ENCODE assay signal across 1 cellular context in genomic region chr6:137914530-137915193, GRCh38.
TF ChIP-seq lines count a peak whose summit lies in the region.

No MANE protein-coding gene starts in this region.

TF ChIP-seq in K562, 482 proteins besides CTCF, POLR2A, EP300 and RAD21 (continued from another document and continues in another):
- TF ChIP-seq, protein P1, sequence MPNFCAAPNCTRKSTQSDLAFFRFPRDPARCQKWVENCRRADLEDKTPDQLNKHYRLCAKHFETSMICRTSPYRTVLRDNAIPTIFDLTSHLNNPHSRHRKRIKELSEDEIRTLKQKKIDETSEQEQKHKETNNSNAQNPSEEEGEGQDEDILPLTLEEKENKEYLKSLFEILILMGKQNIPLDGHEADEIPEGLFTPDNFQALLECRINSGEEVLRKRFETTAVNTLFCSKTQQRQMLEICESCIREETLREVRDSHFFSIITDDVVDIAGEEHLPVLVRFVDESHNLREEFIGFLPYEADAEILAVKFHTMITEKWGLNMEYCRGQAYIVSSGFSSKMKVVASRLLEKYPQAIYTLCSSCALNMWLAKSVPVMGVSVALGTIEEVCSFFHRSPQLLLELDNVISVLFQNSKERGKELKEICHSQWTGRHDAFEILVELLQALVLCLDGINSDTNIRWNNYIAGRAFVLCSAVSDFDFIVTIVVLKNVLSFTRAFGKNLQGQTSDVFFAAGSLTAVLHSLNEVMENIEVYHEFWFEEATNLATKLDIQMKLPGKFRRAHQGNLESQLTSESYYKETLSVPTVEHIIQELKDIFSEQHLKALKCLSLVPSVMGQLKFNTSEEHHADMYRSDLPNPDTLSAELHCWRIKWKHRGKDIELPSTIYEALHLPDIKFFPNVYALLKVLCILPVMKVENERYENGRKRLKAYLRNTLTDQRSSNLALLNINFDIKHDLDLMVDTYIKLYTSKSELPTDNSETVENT (CRISPR knock-in tag; IDR thresholded peaks at IDR 0.05) = no peak
- TF ChIP-seq ZBTB11 (CRISPR knock-in tag; IDR thresholded peaks at IDR 0.05) = no peak; a peak in 1 of 6 replicates
- TF ChIP-seq, protein P2, sequence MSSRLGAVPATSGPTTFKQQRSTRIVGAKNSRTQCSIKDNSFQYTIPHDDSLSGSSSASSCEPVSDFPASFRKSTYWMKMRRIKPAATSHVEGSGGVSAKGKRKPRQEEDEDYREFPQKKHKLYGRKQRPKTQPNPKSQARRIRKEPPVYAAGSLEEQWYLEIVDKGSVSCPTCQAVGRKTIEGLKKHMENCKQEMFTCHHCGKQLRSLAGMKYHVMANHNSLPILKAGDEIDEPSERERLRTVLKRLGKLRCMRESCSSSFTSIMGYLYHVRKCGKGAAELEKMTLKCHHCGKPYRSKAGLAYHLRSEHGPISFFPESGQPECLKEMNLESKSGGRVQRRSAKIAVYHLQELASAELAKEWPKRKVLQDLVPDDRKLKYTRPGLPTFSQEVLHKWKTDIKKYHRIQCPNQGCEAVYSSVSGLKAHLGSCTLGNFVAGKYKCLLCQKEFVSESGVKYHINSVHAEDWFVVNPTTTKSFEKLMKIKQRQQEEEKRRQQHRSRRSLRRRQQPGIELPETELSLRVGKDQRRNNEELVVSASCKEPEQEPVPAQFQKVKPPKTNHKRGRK (tag; IDR thresholded peaks at IDR 0.05) = no peak
- TF ChIP-seq POLR2G (IDR thresholded peaks at IDR 0.05; ENCODE audit: low read depth, low read length) = no peak
- peak; percentile 38; the same call in 1 of the 2 replicates for TF ChIP-seq GATAD2B (IDR thresholded peaks at IDR 0.05; ENCODE audit: borderline replicate concordance)
- TF ChIP-seq ZNF41 (CRISPR knock-in tag; conservative IDR thresholded peaks at IDR 0.05) = no peak
- TF ChIP-seq ZBED1 (IDR thresholded peaks at IDR 0.05) = no peak
- no peak for TF ChIP-seq LARP7 (IDR thresholded peaks at IDR 0.05)
- no peak for TF ChIP-seq NR2C1 (IDR thresholded peaks at IDR 0.05)
- TF ChIP-seq NR2C1 (tag; IDR thresholded peaks at IDR 0.05) = no peak
- no peak for TF ChIP-seq ZNF165 (CRISPR knock-in tag; IDR thresholded peaks at IDR 0.05; ENCODE audit: borderline replicate concordance)
- TF ChIP-seq ZNF140 (CRISPR knock-in tag; IDR thresholded peaks at IDR 0.05) = no peak
- TF ChIP-seq ARID4B (CRISPR knock-in tag; IDR thresholded peaks at IDR 0.05) = no peak
- TF ChIP-seq SAP30 (IDR thresholded peaks at IDR 0.05; ENCODE audit: borderline replicate concordance, insufficient read depth, low read depth, low read length, poor library complexity, severe bottlenecking) = no peak
- no peak for TF ChIP-seq SRSF3 (IDR thresholded peaks at IDR 0.05; ENCODE audit: insufficient read depth, low read length)
- no peak for TF ChIP-seq CXXC5 (CRISPR knock-in tag; IDR thresholded peaks at IDR 0.05)
- no peak for TF ChIP-seq PREB (CRISPR knock-in tag; IDR thresholded peaks at IDR 0.05)
- TF ChIP-seq WHSC1 (IDR thresholded peaks at IDR 0.05; ENCODE audit: low read length) = no peak
- TF ChIP-seq, protein P3, sequence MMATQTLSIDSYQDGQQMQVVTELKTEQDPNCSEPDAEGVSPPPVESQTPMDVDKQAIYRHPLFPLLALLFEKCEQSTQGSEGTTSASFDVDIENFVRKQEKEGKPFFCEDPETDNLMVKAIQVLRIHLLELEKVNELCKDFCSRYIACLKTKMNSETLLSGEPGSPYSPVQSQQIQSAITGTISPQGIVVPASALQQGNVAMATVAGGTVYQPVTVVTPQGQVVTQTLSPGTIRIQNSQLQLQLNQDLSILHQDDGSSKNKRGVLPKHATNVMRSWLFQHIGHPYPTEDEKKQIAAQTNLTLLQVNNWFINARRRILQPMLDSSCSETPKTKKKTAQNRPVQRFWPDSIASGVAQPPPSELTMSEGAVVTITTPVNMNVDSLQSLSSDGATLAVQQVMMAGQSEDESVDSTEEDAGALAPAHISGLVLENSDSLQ (IDR thresholded peaks at IDR 0.05) = peak; percentile 94
- TF ChIP-seq MCM5 (IDR thresholded peaks at IDR 0.05; ENCODE audit: low read depth) = no peak
- no peak for TF ChIP-seq ZNF830 (CRISPR knock-in tag; IDR thresholded peaks at IDR 0.05)
- TF ChIP-seq, protein P4, sequence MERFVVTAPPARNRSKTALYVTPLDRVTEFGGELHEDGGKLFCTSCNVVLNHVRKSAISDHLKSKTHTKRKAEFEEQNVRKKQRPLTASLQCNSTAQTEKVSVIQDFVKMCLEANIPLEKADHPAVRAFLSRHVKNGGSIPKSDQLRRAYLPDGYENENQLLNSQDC (CRISPR knock-in tag; IDR thresholded peaks at IDR 0.05) = no peak
- TF ChIP-seq NFRKB (IDR thresholded peaks at IDR 0.05; ENCODE audit: low read depth) = peak; percentile 60
- TF ChIP-seq SNIP1 (IDR thresholded peaks at IDR 0.05; ENCODE audit: low read depth) = no peak
- TF ChIP-seq DNMT1 (IDR thresholded peaks at IDR 0.05) = no peak
- TF ChIP-seq E2F5 (CRISPR knock-in tag; IDR thresholded peaks at IDR 0.05) = no peak
- TF ChIP-seq, protein P5, sequence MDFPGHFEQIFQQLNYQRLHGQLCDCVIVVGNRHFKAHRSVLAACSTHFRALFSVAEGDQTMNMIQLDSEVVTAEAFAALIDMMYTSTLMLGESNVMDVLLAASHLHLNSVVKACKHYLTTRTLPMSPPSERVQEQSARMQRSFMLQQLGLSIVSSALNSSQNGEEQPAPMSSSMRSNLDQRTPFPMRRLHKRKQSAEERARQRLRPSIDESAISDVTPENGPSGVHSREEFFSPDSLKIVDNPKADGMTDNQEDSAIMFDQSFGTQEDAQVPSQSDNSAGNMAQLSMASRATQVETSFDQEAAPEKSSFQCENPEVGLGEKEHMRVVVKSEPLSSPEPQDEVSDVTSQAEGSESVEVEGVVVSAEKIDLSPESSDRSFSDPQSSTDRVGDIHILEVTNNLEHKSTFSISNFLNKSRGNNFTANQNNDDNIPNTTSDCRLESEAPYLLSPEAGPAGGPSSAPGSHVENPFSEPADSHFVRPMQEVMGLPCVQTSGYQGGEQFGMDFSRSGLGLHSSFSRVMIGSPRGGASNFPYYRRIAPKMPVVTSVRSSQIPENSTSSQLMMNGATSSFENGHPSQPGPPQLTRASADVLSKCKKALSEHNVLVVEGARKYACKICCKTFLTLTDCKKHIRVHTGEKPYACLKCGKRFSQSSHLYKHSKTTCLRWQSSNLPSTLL (IDR thresholded peaks at IDR 0.05) = no peak
- no peak for TF ChIP-seq MXI1 (IDR thresholded peaks at IDR 0.05; ENCODE audit: low read depth, low read length)
- TF ChIP-seq ERF (CRISPR knock-in tag; IDR thresholded peaks at IDR 0.05) = no peak
- TF ChIP-seq SMAD2 (IDR thresholded peaks at IDR 0.05; ENCODE audit: low read depth, low read length) = no peak
- TF ChIP-seq, protein P6, sequence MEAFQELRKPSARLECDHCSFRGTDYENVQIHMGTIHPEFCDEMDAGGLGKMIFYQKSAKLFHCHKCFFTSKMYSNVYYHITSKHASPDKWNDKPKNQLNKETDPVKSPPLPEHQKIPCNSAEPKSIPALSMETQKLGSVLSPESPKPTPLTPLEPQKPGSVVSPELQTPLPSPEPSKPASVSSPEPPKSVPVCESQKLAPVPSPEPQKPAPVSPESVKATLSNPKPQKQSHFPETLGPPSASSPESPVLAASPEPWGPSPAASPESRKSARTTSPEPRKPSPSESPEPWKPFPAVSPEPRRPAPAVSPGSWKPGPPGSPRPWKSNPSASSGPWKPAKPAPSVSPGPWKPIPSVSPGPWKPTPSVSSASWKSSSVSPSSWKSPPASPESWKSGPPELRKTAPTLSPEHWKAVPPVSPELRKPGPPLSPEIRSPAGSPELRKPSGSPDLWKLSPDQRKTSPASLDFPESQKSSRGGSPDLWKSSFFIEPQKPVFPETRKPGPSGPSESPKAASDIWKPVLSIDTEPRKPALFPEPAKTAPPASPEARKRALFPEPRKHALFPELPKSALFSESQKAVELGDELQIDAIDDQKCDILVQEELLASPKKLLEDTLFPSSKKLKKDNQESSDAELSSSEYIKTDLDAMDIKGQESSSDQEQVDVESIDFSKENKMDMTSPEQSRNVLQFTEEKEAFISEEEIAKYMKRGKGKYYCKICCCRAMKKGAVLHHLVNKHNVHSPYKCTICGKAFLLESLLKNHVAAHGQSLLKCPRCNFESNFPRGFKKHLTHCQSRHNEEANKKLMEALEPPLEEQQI (IDR thresholded peaks at IDR 0.05) = no peak
- peak; percentile 97 to 98 for TF ChIP-seq TRIM24 (IDR thresholded peaks at IDR 0.05)
- no peak for TF ChIP-seq MAFF (IDR thresholded peaks at IDR 0.05; ENCODE audit: low read length)
- TF ChIP-seq MTA3 (IDR thresholded peaks at IDR 0.05; ENCODE audit: borderline replicate concordance) = no peak
- TF ChIP-seq HMG20B (CRISPR knock-in tag; IDR thresholded peaks at IDR 0.05) = no peak
